In the genomic region with DNA sequence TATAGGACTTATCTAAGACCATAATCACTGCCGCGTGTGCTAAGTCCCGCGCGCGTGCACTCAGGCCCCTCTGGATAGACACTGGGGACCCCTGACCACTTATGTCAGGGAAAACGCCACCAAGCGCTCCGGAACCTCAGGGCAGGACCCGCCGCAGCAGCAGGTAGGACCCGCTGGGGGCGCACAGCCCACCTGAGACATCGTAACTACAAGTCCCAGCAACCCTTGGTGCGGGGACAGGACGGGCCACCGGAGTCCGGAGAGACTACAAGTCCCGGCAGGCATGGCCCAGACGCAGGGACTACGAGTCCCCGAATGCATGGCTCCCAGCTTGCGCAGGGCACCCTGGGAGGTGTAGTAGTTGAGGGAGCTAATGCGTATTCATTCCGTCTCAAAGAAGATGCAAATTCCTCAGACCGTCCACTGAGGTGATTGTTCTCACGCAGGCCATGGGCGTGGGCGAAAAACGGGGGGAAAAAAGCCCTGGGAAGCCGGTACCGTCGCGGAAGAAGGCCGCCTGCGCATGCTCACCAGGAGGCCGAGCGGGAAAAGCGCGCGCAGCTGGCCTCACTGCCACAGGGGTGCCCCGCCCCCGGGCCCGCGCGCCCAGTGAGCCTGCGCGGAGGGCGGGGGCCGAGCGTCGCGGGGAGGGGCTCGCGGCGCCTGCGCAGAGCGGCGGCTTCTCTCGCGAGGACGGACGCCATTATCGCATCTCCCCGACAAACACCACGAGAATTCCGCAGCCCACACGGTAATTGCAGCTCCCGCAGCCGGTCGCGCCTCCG, we compare ENCODE assay signal across 8 cellular contexts. TPM values are rescaled to one million over a fixed set of nuclear protein-coding genes. Genes with fewer than 3 reads are reported as not detected.
A peak's percentile ranks its signal among the peaks of the same experiment; 100 is the strongest.
DNase-seq lines count a peak whose midpoint lies in the region; ATAC-seq and TF ChIP-seq lines count a peak whose summit lies in the region.

A gene with protein sequence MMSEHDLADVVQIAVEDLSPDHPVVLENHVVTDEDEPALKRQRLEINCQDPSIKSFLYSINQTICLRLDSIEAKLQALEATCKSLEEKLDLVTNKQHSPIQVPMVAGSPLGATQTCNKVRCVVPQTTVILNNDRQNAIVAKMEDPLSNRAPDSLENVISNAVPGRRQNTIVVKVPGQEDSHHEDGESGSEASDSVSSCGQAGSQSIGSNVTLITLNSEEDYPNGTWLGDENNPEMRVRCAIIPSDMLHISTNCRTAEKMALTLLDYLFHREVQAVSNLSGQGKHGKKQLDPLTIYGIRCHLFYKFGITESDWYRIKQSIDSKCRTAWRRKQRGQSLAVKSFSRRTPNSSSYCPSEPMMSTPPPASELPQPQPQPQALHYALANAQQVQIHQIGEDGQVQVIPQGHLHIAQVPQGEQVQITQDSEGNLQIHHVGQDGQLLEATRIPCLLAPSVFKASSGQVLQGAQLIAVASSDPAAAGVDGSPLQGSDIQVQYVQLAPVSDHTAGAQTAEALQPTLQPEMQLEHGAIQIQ (plus strand): TSS at position 670 of the 785 bp plus-strand sequence. CDS start 23,682 bp downstream, outside the sequence.

- TF ChIP-seq POLR2A in ovary (IDR thresholded peaks at IDR 0.05) (peak; percentile 61), thyroid gland (IDR thresholded peaks at IDR 0.05) (peak in 1 of 2 donors; percentile 84)

- peak; percentile 79 for ATAC-seq in HG02763 (IDR thresholded peaks at IDR 0.05; ENCODE audit: unreplicated experiment)
- peak; percentile 98 for ATAC-seq in Right ventricle myocardium inferior

- no peaks in the 10 kb centered on the region for H3K36me3 ChIP-seq in ovary
- H3K36me3 ChIP-seq in thyroid gland, result no peaks in the 10 kb centered on the region

- TF ChIP-seq EP300 in ovary (IDR thresholded peaks at IDR 0.05), result no peak

- intact Hi-C loops in Right ventricle myocardium inferior (cut with DNase I) (no loop called here), ovary (cut with DNase I) (no loop called here), thyroid gland (cut with DNase I) (no loop called here)

- no peaks in the 10 kb centered on the region for H3K9me3 ChIP-seq in ovary
- no peaks in the 10 kb centered on the region for H3K9me3 ChIP-seq in thyroid gland

- TF ChIP-seq CTCF in GM12874 (IDR thresholded peaks at IDR 0.05; ENCODE audit: insufficient read depth, low read depth, low read length) (peak; percentile 59), ovary (IDR thresholded peaks at IDR 0.05) (peak; percentile 43 to 69 (median 67)), thyroid gland (IDR thresholded peaks at IDR 0.05) (peak in 5 of 6 experiments; percentile 10 to 55 (median 36))

- H3K27me3 ChIP-seq in ovary, result no peaks in the 10 kb centered on the region
- H3K27me3 ChIP-seq in thyroid gland, result no peaks in the 10 kb centered on the region

- DNase-seq in NCI-H1417 (lab: John Stamatoyannopoulos, UW) (peak; percentile 90 to 99 (median 99)), SW 1271 (lab: John Stamatoyannopoulos, UW) (peak; percentile 94 to 95), Right ventricle myocardium inferior (ENCODE audit: missing footprints) (peak; percentile 99), ovary (peak; percentile 96 to 98 (median 97)), thyroid gland (peak; percentile 99)
- DNase-seq in activated naive CD8-positive, alpha-beta T cell treated with anti-CD3 and anti-CD28 coated beads, Interleukin-2, amount 50 U/mL, for 16 hours (ENCODE audit: low read depth, low spot score), result peak; percentile 95

- 0 to 1% (median 1%) methylated on average over 70 to 73 of the region's 73 CpGs for WGBS in ovary, 3 donors
- 1 to 2% methylated on average over 16 to 45 of the region's 73 CpGs for WGBS in thyroid gland, 2 donors

- H3K4me1 ChIP-seq in ovary (ENCODE audit: insufficient read depth) (peaks cover 3% of the 10 kb centered on the region), thyroid gland (peaks cover 26 to 54% of the 10 kb centered on the region in 2 donors)

- H3K27ac ChIP-seq in ovary (peak within 1 kb of the TSS; percentile 96 to 99), thyroid gland (peak within 1 kb of the TSS; percentile 88 to 98 (median 97))

- H3K4me3 ChIP-seq in ovary (peak within 1 kb of the TSS; percentile 96), thyroid gland (replicated peaks in 1 of 3) (peak within 1 kb of the TSS; percentile 63 to 91 (median 68))

RNA-seq across cellular contexts. Expression of the gene that starts here (rescaled TPM):
- total RNA-seq in Right ventricle myocardium inferior (12.8 TPM), ovary (10 to 100 TPM; 22.2 to 48.6 (median 35.3) TPM), thyroid gland (10 to 100 TPM; 22.8 to 42.7 (median 29.8) TPM)
- polyA plus RNA-seq in ovary, result 10 to 100 TPM; 14.8 to 20.7 TPM

Comparison
In these comparisons a context has a peak if more than half of its experiments do, and no peak if none do; other contexts are left out.
1. Peak in every context shown above with its lines: DNase-seq, ATAC-seq, H3K4me3 ChIP-seq and H3K27ac ChIP-seq.